In genomic region chr5:669111-669841, GRCh38 we compare ENCODE assay signal across 8 cellular contexts. TPM values are rescaled to one million over a fixed set of nuclear protein-coding genes. Genes with fewer than 3 reads are reported as not detected.
DNase-seq lines count a peak whose midpoint lies in the region; ATAC-seq, FAIRE-seq and TF ChIP-seq lines count a peak whose summit lies in the region.

No MANE protein-coding gene starts in this region.

- ATAC-seq in K562 (peak; percentile 71), left lobe of liver (no peak)

- no peaks in the 10 kb centered on the region for H3K9me3 ChIP-seq in PC-9 (ENCODE audit: insufficient read depth, low read depth)
- H3K9me3 ChIP-seq in K562 (replicated peaks; ENCODE audit: control insufficient read depth, insufficient read depth, low read depth, low read length) = no peaks in the 10 kb centered on the region
- H3K9me3 ChIP-seq in liver (ENCODE audit: control insufficient read depth in 4 of 4, low read length in 3 of 4) = no peaks in the 10 kb centered on the region

- H3K9me1 ChIP-seq in K562 (ENCODE audit: control insufficient read depth, insufficient read depth, low read length) = no peaks in the 10 kb centered on the region

- in situ Hi-C loops in K562 (cut with MboI) = no loop called here

- POLR2A ChIA-PET in PC-9 (lab: Charles Lee; ENCODE audit: unreplicated experiment) = no interaction called here
- POLR2A ChIA-PET in K562 (lab: Yijun Ruan, JAX) = interaction anchor here (0.6 to 1.5 kb wide), 2 partner anchors 12 to 140 kb away, joined by 3 read pairs; no protein-coding TSS in a partner anchor

- 24% methylated on average over 34 of the region's 40 CpGs for WGBS in K562 (ENCODE audit: insufficient coverage, low coverage, missing lambda C conversion rate)
- WGBS in liver = 79% methylated on average over 40 of the region's 40 CpGs

- peak overlapping the region in 1 of 2 experiments; percentile 2; a peak in 1 of 4 replicates for H3K9ac ChIP-seq in K562 (ENCODE audit: insufficient read depth in 1 of 2, low read depth in 2 of 2, low read length in 2 of 2)
- H3K9ac ChIP-seq in liver (ENCODE audit: low read depth in 1 of 2, low read length in 2 of 2) = no peak overlapping the region

- H3K4me2 ChIP-seq in PC-9 (no peak overlapping the region), K562 (ENCODE audit: insufficient read depth, low read length) (no peak overlapping the region)

- TF ChIP-seq CTCF in PC-9 (conservative IDR thresholded peaks at IDR 0.05) (peak; percentile 88), K562 (IDR thresholded peaks at IDR 0.05 in 2 of 3, conservative IDR thresholded peaks at IDR 0.05 in 1 of 3; ENCODE audit: insufficient read depth in 2 of 3, low read depth in 1 of 3, low read length in 3 of 3) (peak; percentile 75 to 88 (median 84)), liver (IDR thresholded peaks at IDR 0.05; ENCODE audit: low read depth, low read length, missing input control) (peak; percentile 39)

- H4K20me1 ChIP-seq in PC-9 (ENCODE audit: insufficient read depth) (peaks cover 48% of the 10 kb centered on the region), K562 (replicated peaks; ENCODE audit: control insufficient read depth, insufficient read depth, low read length) (peaks cover 42% of the 10 kb centered on the region)

- TF ChIP-seq EP300 in K562 (IDR thresholded peaks at IDR 0.05; ENCODE audit: low read length) = no peak

- TF ChIP-seq POLR2A in K562 (conservative IDR thresholded peaks at IDR 0.05) = no peak

- H3K4me3 ChIP-seq in PC-9 (no peak overlapping the region), K562 (no peak overlapping the region), liver (ENCODE audit: low read depth in 1 of 3, low read length in 3 of 3) (no peak overlapping the region)

- H2AFZ ChIP-seq in PC-9 = no peak overlapping the region
- H2AFZ ChIP-seq in K562 (ENCODE audit: low read depth, low read length) = no peak overlapping the region

- peaks cover 27% of the 10 kb centered on the region for H3K4me1 ChIP-seq in PC-9 (replicated peaks; ENCODE audit: insufficient read depth)
- peaks cover 4 to 84% of the 10 kb centered on the region in 2 experiments; a peak in 4 of 5 replicates for H3K4me1 ChIP-seq in K562 (replicated peaks in 1 of 2; ENCODE audit: control insufficient read depth in 2 of 2, insufficient read depth in 2 of 2, low read length in 2 of 2)
- H3K4me1 ChIP-seq in liver (ENCODE audit: control insufficient read depth in 4 of 4, insufficient read depth in 4 of 4, low read length in 3 of 4) = peaks cover 32 to 48% (median 41%) of the 10 kb centered on the region in 4 donors

- DNase-seq in Daoy (ENCODE audit: low read depth) (peak; percentile 82), PC-9 (peak in 1 of 2 experiments; percentile 50), K562 (ENCODE audit: extremely low read depth in 1 of 4, low spot score in 3 of 4) (peak; percentile 63 to 76 (median 72)), superior temporal gyrus (ENCODE audit: extremely low spot score) (peak; percentile 97), NCI-H1436 treated with DMSO at 0.1 percent for 48 hours (lab: John Stamatoyannopoulos, UW) (no peak), LoVo (ENCODE audit: low spot score) (no peak), left lobe of liver (ENCODE audit: low spot score) (no peak)

- H3K27me3 ChIP-seq in PC-9 (ENCODE audit: insufficient read depth, low read depth) = no peaks in the 10 kb centered on the region
- H3K27me3 ChIP-seq in K562 (ENCODE audit: control insufficient read depth in 2 of 2, insufficient read depth in 2 of 2, low read length in 2 of 2) = no peaks in the 10 kb centered on the region
- H3K27me3 ChIP-seq in liver (ENCODE audit: control insufficient read depth in 4 of 4, insufficient read depth in 4 of 4, low read length in 3 of 4) = no peaks in the 10 kb centered on the region

- no peaks in the 10 kb centered on the region for H3K9me2 ChIP-seq in PC-9 (ENCODE audit: insufficient read depth)

- H3F3A ChIP-seq in PC-9 (ENCODE audit: insufficient read depth, low read depth) = peaks cover 18% of the 10 kb centered on the region

- peak; percentile 34 to 46 for TF ChIP-seq RAD21 in K562 (CRISPR knock-in tag; conservative IDR thresholded peaks at IDR 0.05 in 1 of 2, IDR thresholded peaks at IDR 0.05 in 1 of 2)
- TF ChIP-seq RAD21 in liver (IDR thresholded peaks at IDR 0.05) = peak in 1 of 2 donors; percentile 48

- FAIRE-seq in K562 (lab: Jason Lieb, UNC) = peak; percentile 52

- H3K27ac ChIP-seq in PC-9 (no peak overlapping the region), K562 (ENCODE audit: extremely low read depth, low read depth, low read length) (no peak overlapping the region), liver (ENCODE audit: low read depth in 1 of 2, low read length in 2 of 2) (no peak overlapping the region)

- CTCF ChIA-PET in PC-9 (lab: Charles Lee) (interaction anchor here (1.1 kb wide), 1 partner anchor 224 kb away, joined by 3 read pairs; the partner anchor contains the start of genes BRD9 and TRIP13), K562 (lab: Yijun Ruan, JAX; ENCODE audit: low intra/inter-chr PET ratio) (no interaction called here)

- no peaks in the 10 kb centered on the region for H3K36me3 ChIP-seq in PC-9 (ENCODE audit: low read depth)
- H3K36me3 ChIP-seq in K562 (ENCODE audit: control insufficient read depth, insufficient read depth, low read length) = peaks cover 36% of the 10 kb centered on the region; the same call in 2 of the 3 replicates
- peaks cover 0 to 6% (median 0%) of the 10 kb centered on the region in 4 donors for H3K36me3 ChIP-seq in liver (ENCODE audit: control insufficient read depth in 4 of 4, insufficient read depth in 3 of 4, low read depth in 1 of 4, low read length in 3 of 4)

- H3K79me2 ChIP-seq in PC-9 (ENCODE audit: low read depth) = no peaks in the 10 kb centered on the region
- no peaks in the 10 kb centered on the region for H3K79me2 ChIP-seq in K562 (ENCODE audit: control insufficient read depth, insufficient read depth, low read length)

- intact Hi-C loops in PC-9 (cut with micrococcal nuclease; ENCODE audit: unreplicated experiment) (no loop called here), K562 (cut with micrococcal nuclease) (no loop called here)

- BruUV-seq in PC-9 (replicated peaks; lab: Mats Ljungman, UMichigan) = no TSS peak
- BruUV-seq in K562 (replicated peaks; lab: Mats Ljungman, UMichigan) = no TSS peak

TF ChIP-seq in K562, 482 proteins besides CTCF, POLR2A, EP300 and RAD21 (continues in another document):
- TF ChIP-seq ZNF143 (CRISPR knock-in tag; IDR thresholded peaks at IDR 0.05) (no peak), FOSL1 (tag; conservative IDR thresholded peaks at IDR 0.05) (peak; percentile 35; the same call in 1 of the 2 replicates), ZNF121 (CRISPR knock-in tag; conservative IDR thresholded peaks at IDR 0.05) (no peak)

TF ChIP-seq in liver, 16 proteins besides CTCF, POLR2A, EP300 and RAD21 (continues in another document):
- no peak for TF ChIP-seq RXRA (IDR thresholded peaks at IDR 0.05)

RNA-seq across cellular contexts. Expression of gene TPPP, which starts 23.9 kb away (rescaled TPM):
- 0.34 TPM in 1 of 2 replicates, not detected in the other for total RNA-seq in Daoy (2014; rRNA removed; shearing (Covaris generic))
- total RNA-seq in PC-9 (2021) (0.17 and 0.38 TPM in 2 replicates), K562 (2014; rRNA removed) (not detected in 2 replicates), K562 (2014; rRNA removed; fragmentation: Illumina TruSeq; extraction: Trizol) (not detected in 2 replicates), K562 (2015; rRNA removed; fragmentation: Illumina TruSeq; extraction: Trizol) (not detected in 2 replicates), K562 (2021) (0.07 TPM in 2 replicates), liver (1 to 10 TPM in 1 of 2 donors, under 1 TPM in 1; 0.61 to 2.1 TPM), left lobe of liver (4.1 TPM)
- 0.11 and 0.28 TPM in 2 replicates for total RNA-seq in K562 (2011; cell fraction: chromatin; rRNA removed; ENCODE audit: low replicate concordance)
- 0.13 and 0.17 TPM in 2 replicates for total RNA-seq in K562 (2011; cell fraction: nucleolus; rRNA removed)
- 0.15 TPM in 1 of 2 replicates, not detected in the other for total RNA-seq in K562 (2011; cell fraction: nucleoplasm; rRNA removed)
- polyA plus RNA-seq in K562 (2011; rRNA removed) (0.01 and 0.03 TPM in 2 replicates), K562 (2014; fragmentation: Illumina TruSeq; extraction: Trizol) (0.01 TPM in 1 of 2 replicates, not detected in the other), K562 (2014; fragmentation: Nextera tagmentation; extraction: Ambion mirVana) (not detected), K562 (2014; rRNA removed) (not detected in 2 replicates), liver (under 1 TPM; 0.61 to 0.98 TPM)
- 0.04 and 0.06 TPM in 2 replicates for polyA plus RNA-seq in K562 (2011; cell fraction: cytosol; rRNA removed)
- 0.06 and 0.11 TPM in 2 replicates for polyA plus RNA-seq in K562 (2011; cell fraction: nucleus; rRNA removed)
- polyA plus RNA-seq in K562 (2012) = 0.21 and 0.25 TPM in 2 replicates
- 0.11 and 0.12 TPM in 2 replicates for polyA minus RNA-seq in K562 (2011; rRNA and poly(A)+ RNA removed)
- not detected in 2 replicates for polyA minus RNA-seq in K562 (2011; cell fraction: cytosol; rRNA and poly(A)+ RNA removed)
- polyA minus RNA-seq in K562 (2011; cell fraction: nucleus; rRNA and poly(A)+ RNA removed) = not detected in 2 replicates

RNA-seq across cellular contexts. Expression of gene CEP72, which starts 57.1 kb away (rescaled TPM):
- 6.9 and 11.0 TPM in 2 replicates for total RNA-seq in Daoy (2014; rRNA removed; shearing (Covaris generic))
- total RNA-seq in PC-9 (2021) (83.3 and 86.8 TPM in 2 replicates), K562 (2014; rRNA removed) (17.6 and 27.4 TPM in 2 replicates), K562 (2014; rRNA removed; fragmentation: Illumina TruSeq; extraction: Trizol) (9.4 and 11.3 TPM in 2 replicates), K562 (2015; rRNA removed; fragmentation: Illumina TruSeq; extraction: Trizol) (16.3 and 17.4 TPM in 2 replicates), K562 (2021) (33.3 and 38.1 TPM in 2 replicates), liver (1 to 10 TPM; 3.8 to 5.9 TPM), left lobe of liver (4.7 TPM)
- total RNA-seq in K562 (2011; cell fraction: chromatin; rRNA removed; ENCODE audit: low replicate concordance) = 124 and 152 TPM in 2 replicates
- total RNA-seq in K562 (2011; cell fraction: nucleolus; rRNA removed) = 76.5 and 81.0 TPM in 2 replicates
- total RNA-seq in K562 (2011; cell fraction: nucleoplasm; rRNA removed) = 63.1 and 68.9 TPM in 2 replicates
- polyA plus RNA-seq in K562 (2011; rRNA removed) (14.0 and 17.8 TPM in 2 replicates), K562 (2014; fragmentation: Illumina TruSeq; extraction: Trizol) (14.2 and 15.2 TPM in 2 replicates), K562 (2014; fragmentation: Nextera tagmentation; extraction: Ambion mirVana) (1 to 10 TPM in 1 of 2 experiments, under 1 TPM in 1; 0.89 to 1.4 TPM), K562 (2014; rRNA removed) (19.9 and 28.6 TPM in 2 replicates), liver (1 to 10 TPM; 1.3 to 1.4 TPM)
- polyA plus RNA-seq in K562 (2011; cell fraction: cytosol; rRNA removed) = 11.8 and 15.1 TPM in 2 replicates
- polyA plus RNA-seq in K562 (2011; cell fraction: nucleus; rRNA removed) = 32.3 and 49.2 TPM in 2 replicates
- polyA plus RNA-seq in K562 (2012) = 15.2 and 20.5 TPM in 2 replicates
- polyA minus RNA-seq in K562 (2011; rRNA and poly(A)+ RNA removed) = 23.6 and 27.4 TPM in 2 replicates
- polyA minus RNA-seq in K562 (2011; cell fraction: cytosol; rRNA and poly(A)+ RNA removed) = 19.7 and 26.2 TPM in 2 replicates
- polyA minus RNA-seq in K562 (2011; cell fraction: nucleus; rRNA and poly(A)+ RNA removed) = 40.4 and 45.3 TPM in 2 replicates

Comparison
In these comparisons a context has a peak if more than half of its experiments do, and no peak if none do; other contexts are left out.
1. DNase-seq: peak in Daoy (single experiment), K562 (4 of 4) and superior temporal gyrus (single experiment); none in NCI-H1436 treated with DMSO at 0.1 percent for 48 hours (single experiment), LoVo (single experiment) and left lobe of liver (single experiment).
2. Peak in every context shown above with its lines, with median percentiles within 50 percentile points of each other: CTCF ChIP-seq.